8 cellular contexts compared by ENCODE assay signal in the genomic region with DNA sequence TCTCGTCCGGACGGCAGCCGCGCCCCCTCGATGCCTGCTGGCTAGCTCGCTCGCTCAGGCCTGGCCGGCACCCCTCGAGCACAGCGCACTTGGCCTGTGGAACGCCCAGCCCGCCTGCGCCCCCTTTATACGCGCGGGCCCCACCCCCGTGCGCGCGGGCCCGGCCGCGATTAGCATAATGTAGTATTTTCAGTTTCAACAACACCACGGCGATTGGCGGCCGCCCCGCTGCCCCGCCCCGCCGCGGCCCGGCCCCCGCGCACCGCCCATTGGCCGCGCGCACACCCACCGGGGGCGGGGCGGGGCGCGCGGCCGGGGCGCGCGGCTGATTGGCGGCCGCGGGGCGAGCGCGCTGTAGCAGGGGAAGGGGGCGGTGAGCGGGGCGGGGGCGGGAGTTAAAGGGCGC. TPM values are rescaled to one million over a fixed set of nuclear protein-coding genes. Genes with fewer than 3 reads are reported as not detected.
DNase-seq lines count a peak whose midpoint lies in the region; ATAC-seq and TF ChIP-seq lines count a peak whose summit lies in the region.

A gene (minus strand): TSS at position 100 of the 406 bp plus-strand sequence. CDS start 319 bp downstream, outside the sequence.

- TF ChIP-seq CTCF in foreskin fibroblast (IDR thresholded peaks at IDR 0.05; ENCODE audit: low read depth, low read length), result no peak
- TF ChIP-seq CTCF in neural progenitor cell (IDR thresholded peaks at IDR 0.05), result no peak

- H3K4me3 ChIP-seq in HUES48 (ENCODE audit: low read depth, low read length) (peak within 1 kb of the TSS; percentile 69), foreskin fibroblast (ENCODE audit: low read depth in 1 of 2, low read length in 2 of 2) (peak within 1 kb of the TSS; percentile 52 to 74), neural progenitor cell (peak within 1 kb of the TSS; percentile 91), stomach smooth muscle (ENCODE audit: low read length in 2 of 2) (peak within 1 kb of the TSS; percentile 73 to 87)

- H3K4me1 Mint-ChIP-seq in neural progenitor cell, result peaks cover 37% of the 10 kb centered on the region

- H3K36me3 Mint-ChIP-seq in neural progenitor cell, result peaks cover 8% of the 10 kb centered on the region

- no peaks in the 10 kb centered on the region for H3K9me3 ChIP-seq in HUES48 (ENCODE audit: control insufficient read depth, insufficient read depth, low read length)
- no peaks in the 10 kb centered on the region for H3K9me3 ChIP-seq in neural progenitor cell (ENCODE audit: low read depth)
- no peaks in the 10 kb centered on the region for H3K9me3 ChIP-seq in stomach smooth muscle (ENCODE audit: control insufficient read depth in 2 of 2, low read length in 2 of 2)

- H3K4me3 Mint-ChIP-seq in neural progenitor cell, result peak within 1 kb of the TSS; percentile 92

- H3K9me3 Mint-ChIP-seq in neural progenitor cell, result no peaks in the 10 kb centered on the region

- peaks cover 19% of the 10 kb centered on the region for H4K20me1 ChIP-seq in neural progenitor cell (ENCODE audit: low read depth)

- no peaks in the 10 kb centered on the region for H3K36me3 ChIP-seq in HUES48 (ENCODE audit: control insufficient read depth, insufficient read depth, low read length)
- no peaks in the 10 kb centered on the region for H3K36me3 ChIP-seq in neural progenitor cell
- no peaks in the 10 kb centered on the region for H3K36me3 ChIP-seq in stomach smooth muscle (ENCODE audit: control insufficient read depth in 2 of 2, insufficient read depth in 2 of 2, low read length in 2 of 2)

- DNase-seq in COLO668 (lab: John Stamatoyannopoulos, UW; ENCODE audit: unreplicated experiment), result peak; percentile 76
- peak; percentile 86 for DNase-seq in RPMI8226
- DNase-seq in activated gamma-delta T cell treated with Interleukin-2 at 50 U/mL for 16 hours, result peak; percentile 79
- DNase-seq in foreskin fibroblast, result peak; percentile 71 to 92
- peak; percentile 94 for DNase-seq in neural progenitor cell (ENCODE audit: low spot score)

- peaks cover 32% of the 10 kb centered on the region for H3K4me1 ChIP-seq in HUES48 (ENCODE audit: control insufficient read depth, insufficient read depth, low read length)
- peaks cover 34% of the 10 kb centered on the region for H3K4me1 ChIP-seq in neural progenitor cell
- peaks cover 42% of the 10 kb centered on the region for H3K4me1 ChIP-seq in stomach smooth muscle (ENCODE audit: control insufficient read depth, insufficient read depth, low read length)

- H3K27me3 Mint-ChIP-seq in neural progenitor cell (ENCODE audit: insufficient read depth, low read depth), result peaks cover 5% of the 10 kb centered on the region

- peaks cover 8% of the 10 kb centered on the region for H3K79me2 ChIP-seq in neural progenitor cell (ENCODE audit: low read depth)

- H3K27me3 ChIP-seq in HUES48 (ENCODE audit: control insufficient read depth, insufficient read depth, low read length) (peaks cover 77% of the 10 kb centered on the region), neural progenitor cell (peaks cover 51% of the 10 kb centered on the region), stomach smooth muscle (ENCODE audit: control insufficient read depth in 1 of 2, insufficient read depth in 2 of 2, low read length in 2 of 2) (no peaks in the 10 kb centered on the region)

- H3F3A ChIP-seq in neural progenitor cell (ENCODE audit: low read depth), result peaks cover 39% of the 10 kb centered on the region

- no peak within 1 kb of the TSS; the same call in 1 of the 2 replicates for H3K9ac ChIP-seq in HUES48 (ENCODE audit: low read depth, low read length)
- no peak within 1 kb of the TSS for H3K9ac ChIP-seq in neural progenitor cell
- H3K9ac ChIP-seq in stomach smooth muscle (ENCODE audit: low read length in 2 of 2), result peak within 1 kb of the TSS; percentile 55 to 58

- peak; percentile 68 for ATAC-seq in GM21423 (IDR thresholded peaks at IDR 0.05; ENCODE audit: unreplicated experiment)

- peak within 1 kb of the TSS; percentile 90 for H3K27ac Mint-ChIP-seq in neural progenitor cell

- peak within 1 kb of the TSS; percentile 28 for H3K27ac ChIP-seq in HUES48 (ENCODE audit: low read depth, low read length)
- no peak within 1 kb of the TSS for H3K27ac ChIP-seq in neural progenitor cell
- peak within 1 kb of the TSS; percentile 71 for H3K27ac ChIP-seq in stomach smooth muscle (ENCODE audit: low read length)

- peak within 1 kb of the TSS; percentile 97 for H3K4me2 ChIP-seq in neural progenitor cell

- no peak within 1 kb of the TSS for H2AFZ ChIP-seq in neural progenitor cell (replicated peaks)

RNA-seq across cellular contexts. Expression of the gene that starts here (rescaled TPM):
- total RNA-seq in neural progenitor cell (ENCODE audit: low replicate concordance), result 47.8 and 49.3 TPM in 2 replicates

Comparison
In these comparisons a context has a peak if more than half of its experiments do, and no peak if none do; other contexts are left out.
1. H3K9ac ChIP-seq: peak in stomach smooth muscle (2 of 2); none in HUES48 (single experiment) and neural progenitor cell (single experiment).
2. Peak in every context shown above with its lines, with median percentiles within 50 percentile points of each other: DNase-seq and H3K4me3 ChIP-seq.